In genomic region chr12:107138990-107139389, GRCh38 we compare ENCODE assay signal across 1 cellular context.
TF ChIP-seq lines count a peak whose summit lies in the region.

No MANE protein-coding gene starts in this region.

TF ChIP-seq in SK-N-SH treated with all-trans-retinoic acid at 6 μM for 48 hours, 23 proteins besides CTCF, POLR2A, EP300 and RAD21 (continued from another document):
- TF ChIP-seq, protein P1, sequence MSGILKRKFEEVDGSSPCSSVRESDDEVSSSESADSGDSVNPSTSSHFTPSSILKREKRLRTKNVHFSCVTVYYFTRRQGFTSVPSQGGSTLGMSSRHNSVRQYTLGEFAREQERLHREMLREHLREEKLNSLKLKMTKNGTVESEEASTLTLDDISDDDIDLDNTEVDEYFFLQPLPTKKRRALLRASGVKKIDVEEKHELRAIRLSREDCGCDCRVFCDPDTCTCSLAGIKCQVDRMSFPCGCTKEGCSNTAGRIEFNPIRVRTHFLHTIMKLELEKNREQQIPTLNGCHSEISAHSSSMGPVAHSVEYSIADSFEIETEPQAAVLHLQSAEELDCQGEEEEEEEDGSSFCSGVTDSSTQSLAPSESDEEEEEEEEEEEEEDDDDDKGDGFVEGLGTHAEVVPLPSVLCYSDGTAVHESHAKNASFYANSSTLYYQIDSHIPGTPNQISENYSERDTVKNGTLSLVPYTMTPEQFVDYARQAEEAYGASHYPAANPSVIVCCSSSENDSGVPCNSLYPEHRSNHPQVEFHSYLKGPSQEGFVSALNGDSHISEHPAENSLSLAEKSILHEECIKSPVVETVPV (CRISPR knock-in tag; IDR thresholded peaks at IDR 0.05) = no peak
- TF ChIP-seq RARB (CRISPR knock-in tag; IDR thresholded peaks at IDR 0.05) = no peak
- TF ChIP-seq ZNF565 (CRISPR knock-in tag; conservative IDR thresholded peaks at IDR 0.05; ENCODE audit: low read depth) = no peak
TF ChIP-seq in SK-N-SH treated with all-trans-retinoic acid at 6 μM for 48 hours: peak in this region for 0.
